ENCODE assay signal across 11 cellular contexts in genomic region chr2:172859821-172860707, GRCh38.
A peak's percentile ranks its signal among the peaks of the same experiment; 100 is the strongest.
DNase-seq lines count a peak whose midpoint lies in the region; ATAC-seq lines count a peak whose summit lies in the region.
"Had no signal": no experiment of that assay in that cellular context is flagged by ENCODE, and none has a peak within 500 bp of the region (broad histone marks: within the 10 kb centered on the region; RNA-seq: fewer than 3 reads in every experiment).

No MANE protein-coding gene starts in this region.

- H3K27ac Mint-ChIP-seq in stimulated activated naive CD8-positive, alpha-beta T cell treated with anti-CD3 and anti-CD28 coated beads, Interleukin-15, amount 100 ng/mL, for 72 hours, result no peak overlapping the region
- H3K27ac Mint-ChIP-seq: activated CD4-positive, alpha-beta memory T cell treated with anti-CD3 and anti-CD28 coated beads, Interleukin-2, amount 10 ng/mL, durations not matched to agents 7 days and 5 days; CD4-positive, alpha-beta memory T cell had no signal

- peaks cover 15% of the 10 kb centered on the region for H3K4me1 ChIP-seq in HAP-1

- H3K9me3 ChIP-seq in HAP-1, result no peaks in the 10 kb centered on the region

- no peaks in the 10 kb centered on the region for H3K4me1 Mint-ChIP-seq in stimulated activated naive CD8-positive, alpha-beta T cell treated with anti-CD3 and anti-CD28 coated beads, Interleukin-15, amount 100 ng/mL, for 72 hours
- H3K4me1 Mint-ChIP-seq: activated CD4-positive, alpha-beta memory T cell treated with anti-CD3 and anti-CD28 coated beads, Interleukin-2, amount 10 ng/mL, durations not matched to agents 7 days and 5 days; CD4-positive, alpha-beta memory T cell had no signal

- peaks cover 7% of the 10 kb centered on the region in 2 donors for H3K9me3 Mint-ChIP-seq in stimulated activated naive CD8-positive, alpha-beta T cell treated with anti-CD3 and anti-CD28 coated beads, Interleukin-15, amount 100 ng/mL, for 72 hours
- H3K9me3 Mint-ChIP-seq: activated CD4-positive, alpha-beta memory T cell treated with anti-CD3 and anti-CD28 coated beads, Interleukin-2, amount 10 ng/mL, durations not matched to agents 7 days and 5 days had no signal

- no peaks in the 10 kb centered on the region for H3K36me3 ChIP-seq in HAP-1 (replicated peaks)

- no peak overlapping the region for H3K4me3 ChIP-seq in HAP-1

- H3K4me3 Mint-ChIP-seq in stimulated activated naive CD8-positive, alpha-beta T cell treated with anti-CD3 and anti-CD28 coated beads, Interleukin-15, amount 100 ng/mL, for 72 hours, result no peak overlapping the region
- H3K4me3 Mint-ChIP-seq: activated CD4-positive, alpha-beta memory T cell treated with anti-CD3 and anti-CD28 coated beads, Interleukin-2, amount 10 ng/mL, durations not matched to agents 7 days and 5 days; CD4-positive, alpha-beta memory T cell had no signal

- H3K27me3 Mint-ChIP-seq in stimulated activated naive CD8-positive, alpha-beta T cell treated with anti-CD3 and anti-CD28 coated beads, Interleukin-15, amount 100 ng/mL, for 72 hours, result peaks cover 38% of the 10 kb centered on the region

- ATAC-seq in GM21367 (IDR thresholded peaks at IDR 0.05; ENCODE audit: unreplicated experiment), result no peak
- no peak for ATAC-seq in stimulated activated naive CD8-positive, alpha-beta T cell treated with anti-CD3 and anti-CD28 coated beads, Interleukin-15, amount 100 ng/mL, for 72 hours

- H3K27me3 ChIP-seq in HAP-1 (ENCODE audit: low read depth), result no peaks in the 10 kb centered on the region

- in situ Hi-C loops in HAP-1 (cut with MboI; ENCODE audit: low sequenced_read_pairs), result loop anchor here (5.0 kb wide), 1 partner anchor 72 kb away; no protein-coding TSS in a partner anchor

- DNase-seq in HAP-1 (ENCODE audit: low spot score in 2 of 2), result peak; percentile 19 to 26
- DNase-seq in NCI-H526 (lab: John Stamatoyannopoulos, UW), result peak; percentile 91 to 95
- peak; percentile 29 for DNase-seq in dermis blood vessel endothelial cell
- DNase-seq in midbrain (lab: John Stamatoyannopoulos, UW), result peak; percentile 27
- no peak for DNase-seq in activated naive CD4-positive, alpha-beta T cell (lab: John Stamatoyannopoulos, UW)
- DNase-seq in stimulated activated naive CD8-positive, alpha-beta T cell treated with anti-CD3 and anti-CD28 coated beads, Interleukin-15, amount 100 ng/mL, for 72 hours, result no peak
- DNase-seq in HuH-7.5 (ENCODE audit: low spot score), result no peak
- DNase-seq: activated CD4-positive, alpha-beta memory T cell treated with anti-CD3 and anti-CD28 coated beads, Interleukin-2, amount 10 ng/mL, durations not matched to agents 7 days and 5 days; CD4-positive, alpha-beta memory T cell; NCI-H187 treated with DMSO at 0.1 percent for 48 hours had no signal

Comparison
In these comparisons a context has a peak if more than half of its experiments do, and no peak if none do; other contexts are left out.
1. DNase-seq: peak in HAP-1 (2 of 2), NCI-H526 (2 of 2), dermis blood vessel endothelial cell (single experiment) and midbrain (single experiment); none in activated naive CD4-positive, alpha-beta T cell (0 of 4), stimulated activated naive CD8-positive, alpha-beta T cell treated with anti-CD3 and anti-CD28 coated beads, Interleukin-15, amount 100 ng/mL, for 72 hours (0 of 2) and HuH-7.5 (single experiment).